In genomic region chr17:82865996-82866395, GRCh38 we compare ENCODE assay signal across 14 cellular contexts. TPM values are rescaled to one million over a fixed set of nuclear protein-coding genes. Genes with fewer than 3 reads are reported as not detected.
DNase-seq lines count a peak whose midpoint lies in the region; ATAC-seq and TF ChIP-seq lines count a peak whose summit lies in the region.
"Had no signal": no experiment of that assay in that cellular context is flagged by ENCODE, and none has a peak within 500 bp of the region (broad histone marks: within the 10 kb centered on the region; RNA-seq: fewer than 3 reads in every experiment).

No MANE protein-coding gene starts in this region.

- H3K4me3 ChIP-seq in Loucy (ENCODE audit: low read length, poor library complexity, severe bottlenecking) (peak overlapping the region; percentile 75), endocrine pancreas (ENCODE audit: control insufficient read depth, insufficient read depth, low read length) (no peak overlapping the region)
- H3K4me3 ChIP-seq: sigmoid colon had no signal

- H3K9me2 ChIP-seq in Loucy (replicated peaks; ENCODE audit: low read depth, low read length): no peaks in the 10 kb centered on the region

- H3K9ac ChIP-seq in Loucy (ENCODE audit: low read depth, low read length, poor library complexity, severe bottlenecking): peak overlapping the region; percentile 64
- peak overlapping the region; percentile 5 for H3K9ac ChIP-seq in endocrine pancreas (ENCODE audit: control insufficient read depth, insufficient read depth, low read length)

- H3F3A ChIP-seq in Loucy (ENCODE audit: low read depth): peaks cover 11% of the 10 kb centered on the region

- H3K36me3 ChIP-seq in Loucy (ENCODE audit: insufficient read depth, low read length): peaks cover 21% of the 10 kb centered on the region; the same call in 1 of the 2 replicates
- peaks cover 2% of the 10 kb centered on the region for H3K36me3 ChIP-seq in endocrine pancreas (ENCODE audit: control insufficient read depth, insufficient read depth, low read length)

- DNase-seq in NCI-H345 (lab: John Stamatoyannopoulos, UW) (peak; percentile 59), NCI-H345 treated with DMSO at 0.1 percent for 48 hours (lab: John Stamatoyannopoulos, UW; ENCODE audit: unreplicated experiment) (no peak), posterior vena cava (ENCODE audit: low spot score) (peak; percentile 23), NCI-H774 (lab: John Stamatoyannopoulos, UW) (no peak)
- DNase-seq: activated CD8-positive, alpha-beta memory T cell treated with anti-CD3 and anti-CD28 coated beads, Interleukin-2, amount 50 U/mL, for 48 hours; NCI-H748 treated with DMSO at 0.1 percent for 48 hours; stimulated activated CD8-positive, alpha-beta memory T cell treated with anti-CD3 and anti-CD28 coated beads, Interleukin-4, amount 100 ng/mL, for 48 hours; SW 1271 had no signal

- TF ChIP-seq CTCF in Loucy (conservative IDR thresholded peaks at IDR 0.05; ENCODE audit: low read length): no peak

- no peak overlapping the region for H2AFZ ChIP-seq in Loucy (ENCODE audit: low read length)

- peaks cover 95% of the 10 kb centered on the region for H3K79me2 ChIP-seq in Loucy (ENCODE audit: insufficient read depth, low read length)

- H3K4me1 ChIP-seq in Loucy (ENCODE audit: insufficient read depth, low read length, poor library complexity, severe bottlenecking) (peaks cover 64% of the 10 kb centered on the region), endocrine pancreas (ENCODE audit: control insufficient read depth, insufficient read depth, low read length) (no peaks in the 10 kb centered on the region)

- no peak for ATAC-seq in HG02623 (IDR thresholded peaks at IDR 0.05; ENCODE audit: unreplicated experiment)
- no peak for ATAC-seq in HG02970 (IDR thresholded peaks at IDR 0.05; ENCODE audit: low FRiP score, unreplicated experiment)

- H3K27me3 ChIP-seq in Loucy (ENCODE audit: insufficient read depth, low read length, poor library complexity, severe bottlenecking) (no peaks in the 10 kb centered on the region), endocrine pancreas (ENCODE audit: control insufficient read depth, insufficient read depth, low read length) (no peaks in the 10 kb centered on the region)
- H3K27me3 ChIP-seq: sigmoid colon had no signal

- peaks cover 40% of the 10 kb centered on the region for H4K20me1 ChIP-seq in Loucy (ENCODE audit: insufficient read depth, low read length, poor library complexity, severe bottlenecking)

- H3K9me3 ChIP-seq in Loucy (ENCODE audit: insufficient read depth, low read depth, low read length): no peaks in the 10 kb centered on the region
- H3K9me3 ChIP-seq in endocrine pancreas (ENCODE audit: control insufficient read depth, low read length): no peaks in the 10 kb centered on the region
- H3K9me3 ChIP-seq: sigmoid colon had no signal

- intact Hi-C loops in posterior vena cava (cut with DNase I): no loop called here

- peak overlapping the region; percentile 81 for H3K4me2 ChIP-seq in Loucy (ENCODE audit: low read depth, low read length, poor library complexity, severe bottlenecking)

RNA-seq across cellular contexts. Expression of gene ZNF750, which starts 26.2 kb away (rescaled TPM):
- not detected for total RNA-seq in posterior vena cava
- total RNA-seq: G401, sigmoid colon had no signal

Comparison
In these comparisons a context has a peak if more than half of its experiments do, and no peak if none do; other contexts are left out.
1. DNase-seq: peak in NCI-H345 (single experiment) and posterior vena cava (single experiment); none in NCI-H345 treated with DMSO at 0.1 percent for 48 hours (single experiment) and NCI-H774 (single experiment).